ENCODE assay signal across 8 cellular contexts in the genomic region with DNA sequence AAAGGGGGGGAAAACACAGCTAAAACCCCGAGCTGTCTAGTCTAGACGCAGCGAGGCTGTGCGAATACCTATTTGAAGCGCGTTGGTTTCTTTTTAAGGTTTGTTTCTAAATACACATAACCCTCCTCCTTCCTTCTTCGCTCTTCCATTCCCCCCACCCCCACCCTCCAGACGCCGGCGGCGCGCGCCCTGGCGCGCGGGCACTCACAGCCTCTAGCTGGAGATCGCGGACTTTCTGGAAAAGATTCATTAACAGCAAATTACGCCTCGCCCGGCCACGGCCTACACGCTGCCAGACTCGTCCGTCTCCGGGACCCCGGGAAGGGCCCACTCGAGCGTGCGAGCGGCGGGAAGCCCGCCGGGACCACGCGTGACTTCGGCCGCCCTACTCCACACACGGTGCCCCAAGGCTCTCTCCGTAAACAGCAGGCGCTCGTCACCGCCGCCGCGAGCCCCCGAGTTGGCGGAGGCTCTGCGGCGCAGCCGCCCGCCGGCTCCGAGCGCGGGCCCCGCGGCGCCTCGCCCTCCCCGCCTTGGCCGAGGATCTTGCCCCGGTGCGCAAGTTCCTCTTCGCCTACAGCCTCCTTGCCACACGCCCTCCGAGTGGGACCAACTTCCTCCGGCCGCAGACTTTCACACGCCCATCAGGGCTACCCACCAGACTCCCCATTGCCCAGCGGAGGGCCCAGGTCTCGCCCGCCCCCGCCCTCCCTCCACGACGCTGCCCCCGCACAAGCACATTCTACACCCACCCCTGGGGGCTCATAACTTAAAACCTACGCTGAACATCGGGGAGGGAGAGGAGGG. TPM values are rescaled to one million over a fixed set of nuclear protein-coding genes. Genes with fewer than 3 reads are reported as not detected.
A peak's percentile ranks its signal among the peaks of the same experiment; 100 is the strongest.
DNase-seq lines count a peak whose midpoint lies in the region; ATAC-seq, FAIRE-seq and TF ChIP-seq lines count a peak whose summit lies in the region.

No MANE protein-coding gene starts in this region.

- TF ChIP-seq POLR2A in esophagus muscularis mucosa (IDR thresholded peaks at IDR 0.05; ENCODE audit: low read depth), result no peak

- 17% methylated on average over 61 of the region's 79 CpGs for whole genome bisulfite sequencing in esophagus muscularis mucosa

- no peaks in the 10 kb centered on the region for H3K9me3 ChIP-seq in HAP-1
- H3K9me3 ChIP-seq in esophagus muscularis mucosa, result no peaks in the 10 kb centered on the region

- H3K27ac ChIP-seq in VCaP (peak overlapping the region; percentile 81), esophagus muscularis mucosa (replicated peaks in 1 of 4) (peak overlapping the region; percentile 87 to 93 (median 92))

- no peak for FAIRE-seq in RCC 7860 (lab: Jason Lieb, UNC)

- H3K27me3 ChIP-seq in HAP-1 (ENCODE audit: low read depth), result no peaks in the 10 kb centered on the region
- H3K27me3 ChIP-seq in esophagus muscularis mucosa, result peaks cover 0 to 31% (median 0%) of the 10 kb centered on the region in 4 donors

- intact Hi-C loops in esophagus muscularis mucosa (cut with DNase I), result loop anchor here (5.0 to 10.0 kb wide), 2 partner anchors 338 to 361 kb away; no protein-coding TSS in a partner anchor

- DNase-seq in AML-193 (lab: John Stamatoyannopoulos, UW) (peak; percentile 5 to 17), HAP-1 (ENCODE audit: low spot score in 2 of 2) (peak in 1 of 2 experiments; percentile 65), esophagus muscularis mucosa (ENCODE audit: extremely low spot score) (no peak), occipital lobe (lab: John Stamatoyannopoulos, UW) (peak; percentile 38), RCC 7860 (ENCODE audit: low spot score) (no peak), T-helper 9 cell (no peak)

- H3K36me3 ChIP-seq in HAP-1 (replicated peaks) (no peaks in the 10 kb centered on the region), esophagus muscularis mucosa (no peaks in the 10 kb centered on the region)

- no peak for TF ChIP-seq EP300 in esophagus muscularis mucosa (IDR thresholded peaks at IDR 0.05)

- in situ Hi-C loops in HAP-1 (cut with MboI; ENCODE audit: low sequenced_read_pairs), result no loop called here

- H3K4me1 ChIP-seq in HAP-1 (peaks cover 49% of the 10 kb centered on the region), esophagus muscularis mucosa (peaks cover 7 to 100% (median 51%) of the 10 kb centered on the region in 4 donors)

- H3K4me3 ChIP-seq in HAP-1 (peak overlapping the region; percentile 64), esophagus muscularis mucosa (peak overlapping the region; percentile 72 to 86 (median 76))

- TF ChIP-seq CTCF in VCaP (conservative IDR thresholded peaks at IDR 0.05), result no peak
- no peak for TF ChIP-seq CTCF in esophagus muscularis mucosa (IDR thresholded peaks at IDR 0.05)

- ATAC-seq in HG03442 (IDR thresholded peaks at IDR 0.05; ENCODE audit: unreplicated experiment), result no peak

RNA-seq across cellular contexts. Expression of a gene that starts 2.0 kb away (rescaled TPM):
- total RNA-seq in esophagus muscularis mucosa (10 to 100 TPM; 19.9 to 32.5 (median 26.0) TPM), occipital lobe (26.0 TPM)

Comparison
In these comparisons a context has a peak if more than half of its experiments do, and no peak if none do; other contexts are left out.
1. DNase-seq: peak in AML-193 (2 of 2) and occipital lobe (single experiment); none in esophagus muscularis mucosa (single experiment), RCC 7860 (single experiment) and T-helper 9 cell (single experiment).